10 cellular contexts compared by ENCODE assay signal in the genomic region with DNA sequence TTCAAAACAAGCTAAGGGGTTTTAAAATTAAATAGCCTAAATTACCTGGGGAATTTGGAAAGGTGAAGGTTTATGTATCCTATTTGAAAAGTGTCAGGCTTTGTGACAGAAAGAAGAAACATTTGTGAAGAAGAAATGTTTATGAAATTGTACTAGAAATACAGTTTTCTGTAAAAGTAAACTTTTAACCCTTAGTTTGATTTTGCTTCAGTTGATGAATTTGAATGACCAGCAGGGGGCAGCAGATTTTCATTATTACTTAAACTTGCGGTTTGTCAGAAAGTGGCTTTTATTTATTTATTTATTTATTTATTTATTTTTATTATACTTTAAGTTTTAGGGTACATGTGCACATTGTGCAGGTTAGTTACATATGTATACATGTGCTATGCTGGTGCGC. TPM values are rescaled to one million over a fixed set of nuclear protein-coding genes. Genes with fewer than 3 reads are reported as not detected.
DNase-seq lines count a peak whose midpoint lies in the region; ATAC-seq, FAIRE-seq and TF ChIP-seq lines count a peak whose summit lies in the region.
"Had no signal": no experiment of that assay in that cellular context is flagged by ENCODE, and none has a peak within 500 bp of the region (broad histone marks: within the 10 kb centered on the region; RNA-seq: fewer than 3 reads in every experiment).

No MANE protein-coding gene starts in this region.

- no peak overlapping the region for H2BK15ac ChIP-seq in mesendoderm (replicated peaks; ENCODE audit: low read depth)

- no peak for FAIRE-seq in astrocyte (lab: Jason Lieb, UNC)

- H3K9me3 ChIP-seq in Loucy (ENCODE audit: insufficient read depth, low read depth, low read length), result no peaks in the 10 kb centered on the region
- H3K9me3 ChIP-seq in astrocyte (ENCODE audit: insufficient read depth, low read depth, low read length), result no peaks in the 10 kb centered on the region

- POLR2A ChIA-PET in naive thymus-derived CD8-positive, alpha-beta T cell (lab: Charles Lee), result no interaction called here

- no peak overlapping the region for H4K5ac ChIP-seq in mesendoderm (ENCODE audit: low read length)

- no CpG with 5 or more reads among the region's 2 CpGs for WGBS in mesendoderm (ENCODE audit: extremely low coverage, insufficient coverage, low lambda C conversion rate)

- H3K36me3 ChIP-seq in Loucy (ENCODE audit: insufficient read depth, low read length) (peaks cover 69% of the 10 kb centered on the region), astrocyte (ENCODE audit: insufficient read depth, low read length) (no peaks in the 10 kb centered on the region), mesendoderm (ENCODE audit: control insufficient read depth, insufficient read depth, low read length) (no peaks in the 10 kb centered on the region)

- no peaks in the 10 kb centered on the region for H3K27me3 Mint-ChIP-seq in astrocyte (ENCODE audit: low read depth, unreplicated experiment)
- no peaks in the 10 kb centered on the region for H3K27me3 Mint-ChIP-seq in naive thymus-derived CD8-positive, alpha-beta T cell
- H3K27me3 Mint-ChIP-seq: CD4-positive, alpha-beta memory T cell; naive B cell had no signal

- no peak overlapping the region for H2BK5ac ChIP-seq in mesendoderm (ENCODE audit: low read length)

- H3K23ac ChIP-seq in mesendoderm (ENCODE audit: low read length), result no peak overlapping the region

- TF ChIP-seq CTCF in Loucy (conservative IDR thresholded peaks at IDR 0.05; ENCODE audit: low read length) (peak; percentile 49; the same call in 1 of the 2 replicates), astrocyte (IDR thresholded peaks at IDR 0.05; ENCODE audit: insufficient read depth, low read depth, low read length) (peak; percentile 39)

- ATAC-seq in naive thymus-derived CD8-positive, alpha-beta T cell, result no peak

- H3K4me1 ChIP-seq in Loucy (ENCODE audit: insufficient read depth, low read length, poor library complexity, severe bottlenecking), result no peaks in the 10 kb centered on the region
- H3K4me1 ChIP-seq in astrocyte (ENCODE audit: insufficient read depth, low read length), result no peaks in the 10 kb centered on the region
- H3K4me1 ChIP-seq in mesendoderm (ENCODE audit: control insufficient read depth, low read depth, low read length), result no peaks in the 10 kb centered on the region

- H3F3A ChIP-seq in Loucy (ENCODE audit: low read depth), result no peaks in the 10 kb centered on the region

- no peak overlapping the region for H3K27ac Mint-ChIP-seq in astrocyte (ENCODE audit: unreplicated experiment)
- H3K27ac Mint-ChIP-seq in naive thymus-derived CD8-positive, alpha-beta T cell, result no peak overlapping the region
- H3K27ac Mint-ChIP-seq: CD4-positive, alpha-beta memory T cell; naive B cell had no signal

- H3K4ac ChIP-seq in mesendoderm (ENCODE audit: low read depth, low read length), result no peak overlapping the region

- no peak overlapping the region for H3K27ac ChIP-seq in astrocyte (ENCODE audit: low read depth, low read length)
- no peak overlapping the region for H3K27ac ChIP-seq in mesendoderm (ENCODE audit: low read depth, low read length)

- H3K56ac ChIP-seq in mesendoderm (ENCODE audit: low read length), result no peak overlapping the region

- H3K4me2 ChIP-seq in Loucy (ENCODE audit: low read depth, low read length, poor library complexity, severe bottlenecking) (no peak overlapping the region), astrocyte (ENCODE audit: low read length) (no peak overlapping the region), mesendoderm (ENCODE audit: low read length) (no peak overlapping the region)

- H3K79me2 ChIP-seq in Loucy (ENCODE audit: insufficient read depth, low read length) (no peaks in the 10 kb centered on the region), astrocyte (ENCODE audit: insufficient read depth, low read length) (no peaks in the 10 kb centered on the region), mesendoderm (ENCODE audit: control insufficient read depth, insufficient read depth, low read length) (no peaks in the 10 kb centered on the region)

- H3K36me3 Mint-ChIP-seq in astrocyte (ENCODE audit: low read depth, unreplicated experiment), result peaks cover 2% of the 10 kb centered on the region
- peaks cover 32 to 83% (median 74%) of the 10 kb centered on the region in 3 donors for H3K36me3 Mint-ChIP-seq in naive thymus-derived CD8-positive, alpha-beta T cell

- no peaks in the 10 kb centered on the region for H3K9me3 Mint-ChIP-seq in astrocyte (ENCODE audit: unreplicated experiment)
- peaks cover 0 to 11% (median 5%) of the 10 kb centered on the region in 9 donors for H3K9me3 Mint-ChIP-seq in naive thymus-derived CD8-positive, alpha-beta T cell

- H3K79me1 ChIP-seq in mesendoderm (ENCODE audit: low read length), result no peaks in the 10 kb centered on the region

- peak; percentile 0 for DNase-seq in NCI-H1436 (lab: John Stamatoyannopoulos, UW)
- DNase-seq in NCI-H1436 treated with DMSO at 0.1 percent for 48 hours (lab: John Stamatoyannopoulos, UW), result no peak
- no peak for DNase-seq in astrocyte (ENCODE audit: low read depth)
- peak; percentile 48 for DNase-seq in mesendoderm
- no peak for DNase-seq in 8988T
- DNase-seq in AG08396 (ENCODE audit: low spot score), result no peak
- no peak for DNase-seq in naive thymus-derived CD8-positive, alpha-beta T cell
- DNase-seq: naive B cell had no signal

- H3K4me3 Mint-ChIP-seq in astrocyte (ENCODE audit: unreplicated experiment), result no peak overlapping the region
- H3K4me3 Mint-ChIP-seq in naive thymus-derived CD8-positive, alpha-beta T cell, result no peak overlapping the region
- H3K4me3 Mint-ChIP-seq: CD4-positive, alpha-beta memory T cell; naive B cell had no signal

- no peak overlapping the region for H4K8ac ChIP-seq in mesendoderm (ENCODE audit: low read depth, low read length)

- H3K9me2 ChIP-seq in Loucy (replicated peaks; ENCODE audit: low read depth, low read length), result no peaks in the 10 kb centered on the region

- H4K20me1 ChIP-seq in Loucy (ENCODE audit: insufficient read depth, low read length, poor library complexity, severe bottlenecking), result no peaks in the 10 kb centered on the region
- no peaks in the 10 kb centered on the region for H4K20me1 ChIP-seq in astrocyte (ENCODE audit: insufficient read depth, low read length)

- H3K18ac ChIP-seq in mesendoderm (ENCODE audit: low read length), result no peak overlapping the region

- no peak overlapping the region for H2BK120ac ChIP-seq in mesendoderm (ENCODE audit: low read depth, low read length)

- H2AFZ ChIP-seq in Loucy (ENCODE audit: low read length), result no peak overlapping the region
- no peak overlapping the region for H2AFZ ChIP-seq in astrocyte (ENCODE audit: low read depth, low read length)

- peaks cover 6% of the 10 kb centered on the region for H3K4me1 Mint-ChIP-seq in astrocyte (ENCODE audit: low read depth, unreplicated experiment)
- H3K4me1 Mint-ChIP-seq in naive thymus-derived CD8-positive, alpha-beta T cell, result peaks cover 0 to 2% (median 0%) of the 10 kb centered on the region in 4 donors
- H3K4me1 Mint-ChIP-seq: naive B cell had no signal

- H3K9ac ChIP-seq in Loucy (ENCODE audit: low read depth, low read length, poor library complexity, severe bottlenecking), result no peak overlapping the region
- H3K9ac ChIP-seq in astrocyte (ENCODE audit: low read length), result no peak overlapping the region
- no peak overlapping the region for H3K9ac ChIP-seq in mesendoderm (ENCODE audit: low read length)

- no peak overlapping the region for H2AK5ac ChIP-seq in mesendoderm (ENCODE audit: low read length)

- no peak overlapping the region for H3K4me3 ChIP-seq in Loucy (ENCODE audit: low read length, poor library complexity, severe bottlenecking)
- no peak overlapping the region for H3K4me3 ChIP-seq in astrocyte (ENCODE audit: insufficient read depth, low read depth, low read length)
- no peak overlapping the region for H3K4me3 ChIP-seq in mesendoderm (ENCODE audit: low read length)

- no peaks in the 10 kb centered on the region for H3K27me3 ChIP-seq in Loucy (ENCODE audit: insufficient read depth, low read length, poor library complexity, severe bottlenecking)
- no peaks in the 10 kb centered on the region for H3K27me3 ChIP-seq in astrocyte (ENCODE audit: insufficient read depth, low read length)
- no peaks in the 10 kb centered on the region for H3K27me3 ChIP-seq in mesendoderm (ENCODE audit: insufficient read depth, low read length, poor library complexity)

RNA-seq across cellular contexts. Expression of a gene that starts 58.1 kb away (rescaled TPM):
- 38.9 and 44.3 TPM in 2 replicates for total RNA-seq in astrocyte
- 7.2 TPM for polyA plus RNA-seq in mesendoderm (2013, experiment 1 of 2)
- 7.0 TPM for polyA plus RNA-seq in mesendoderm (2013, experiment 2 of 2)
- 10 to 100 TPM; 63.4 to 63.6 TPM for total RNA-seq in naive thymus-derived CD8-positive, alpha-beta T cell
- polyA plus RNA-seq in naive thymus-derived CD8-positive, alpha-beta T cell, result 10 to 100 TPM; 38.8 to 52.7 (median 49.5) TPM

Comparison
In these comparisons a context has a peak if more than half of its experiments do, and no peak if none do; other contexts are left out.
1. DNase-seq: peak in NCI-H1436 (single experiment) and mesendoderm (single experiment); none in NCI-H1436 treated with DMSO at 0.1 percent for 48 hours (single experiment), astrocyte (single experiment), 8988T (single experiment), AG08396 (single experiment) and naive thymus-derived CD8-positive, alpha-beta T cell (0 of 10).